In the genomic region with DNA sequence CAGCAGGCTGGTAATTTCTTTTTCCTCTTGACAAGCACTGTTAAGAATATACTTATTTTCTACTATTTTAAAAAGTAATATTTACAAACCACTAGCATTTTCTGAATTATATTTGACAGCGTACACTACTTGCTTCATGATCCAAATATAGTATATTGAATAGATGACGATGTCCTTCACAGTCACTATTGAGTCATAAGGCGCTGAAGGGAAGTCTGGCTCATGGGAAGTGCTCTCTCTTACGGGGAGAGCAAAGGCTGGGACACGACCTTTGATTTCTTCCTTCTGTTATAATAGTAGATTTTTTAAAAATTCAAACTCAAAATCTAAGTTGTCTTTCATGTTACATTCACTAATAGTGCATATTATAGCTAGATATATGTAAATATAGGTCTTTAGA, we compare ENCODE assay signal across 15 cellular contexts.
DNase-seq lines count a peak whose midpoint lies in the region; TF ChIP-seq lines count a peak whose summit lies in the region.
"Had no signal": no experiment of that assay in that cellular context is flagged by ENCODE, and none has a peak within 500 bp of the region (broad histone marks: within the 10 kb centered on the region; RNA-seq: fewer than 3 reads in every experiment).

No MANE protein-coding gene starts in this region.

- H3K36me3 ChIP-seq in mammary epithelial cell (ENCODE audit: insufficient read depth, low read length), result no peaks in the 10 kb centered on the region
- H3K36me3 ChIP-seq in Loucy (ENCODE audit: insufficient read depth, low read length), result no peaks in the 10 kb centered on the region
- H3K36me3 ChIP-seq: BE2C had no signal

- no peak overlapping the region for H3K27ac ChIP-seq in mammary epithelial cell (ENCODE audit: insufficient read depth, low read depth, low read length)

- in situ Hi-C loops in mammary epithelial cell (cut with MboI; ENCODE audit: low sequenced_read_pairs in 2 of 2), result no loop called here

- H3F3A ChIP-seq in Loucy (ENCODE audit: low read depth), result no peaks in the 10 kb centered on the region

- H2AFZ ChIP-seq in mammary epithelial cell (ENCODE audit: low read depth, low read length), result no peak overlapping the region
- H2AFZ ChIP-seq in Loucy (ENCODE audit: low read length), result peak overlapping the region; percentile 39; the same call in 1 of the 2 replicates

- H3K9ac ChIP-seq in mammary epithelial cell (ENCODE audit: insufficient read depth, low read length) (no peak overlapping the region), Loucy (ENCODE audit: low read depth, low read length, poor library complexity, severe bottlenecking) (no peak overlapping the region)

- no peaks in the 10 kb centered on the region for H4K20me1 ChIP-seq in mammary epithelial cell (ENCODE audit: insufficient read depth, low read length)
- H4K20me1 ChIP-seq in Loucy (ENCODE audit: insufficient read depth, low read length, poor library complexity, severe bottlenecking), result no peaks in the 10 kb centered on the region

- DNase-seq in MCF 10A (ENCODE audit: unreplicated experiment), result peak; percentile 34
- no peak for DNase-seq in mammary epithelial cell
- DNase-seq in RKO (ENCODE audit: low spot score), result peak; percentile 87
- DNase-seq in fibroblast of pulmonary artery (ENCODE audit: low read depth), result peak; percentile 33
- DNase-seq in stimulated activated CD4-positive, alpha-beta T cell treated with anti-CD3 and anti-CD28 coated beads, Interleukin-4, amount 100 ng/mL, for 4 hours, result no peak
- DNase-seq in 8988T, result no peak
- DNase-seq in NCI-H1048 (lab: John Stamatoyannopoulos, UW), result no peak
- DNase-seq: ACHN; BE2C; C1 segment of cervical spinal cord; Caco-2; CD4-positive, alpha-beta T cell; GDM1; H9 had no signal

- no peak for TF ChIP-seq CTCF in MCF 10A (IDR thresholded peaks at IDR 0.05; ENCODE audit: unreplicated experiment)
- TF ChIP-seq CTCF in mammary epithelial cell (conservative IDR thresholded peaks at IDR 0.05 in 1 of 2, IDR thresholded peaks at IDR 0.05 in 1 of 2; ENCODE audit: extremely low read depth in 1 of 2, insufficient read depth in 1 of 2, low read depth in 1 of 2, low read length in 2 of 2), result no peak
- no peak for TF ChIP-seq CTCF in Loucy (conservative IDR thresholded peaks at IDR 0.05; ENCODE audit: low read length)
- TF ChIP-seq CTCF in fibroblast of pulmonary artery (IDR thresholded peaks at IDR 0.05; ENCODE audit: low read length, missing control alignments), result no peak

- intact Hi-C loops in MCF 10A (cut with micrococcal nuclease), result no loop called here
- intact Hi-C loops in mammary epithelial cell (cut with micrococcal nuclease), result no loop called here

- peaks cover 5% of the 10 kb centered on the region for H3K4me1 Mint-ChIP-seq in MCF 10A (ENCODE audit: insufficient read depth, unreplicated experiment)

- dilution Hi-C loops in mammary epithelial cell (cut with HindIII; ENCODE audit: low sequenced_read_pairs), result no loop called here

- H3K4me3 Mint-ChIP-seq in MCF 10A (ENCODE audit: unreplicated experiment), result no peak overlapping the region
- H3K4me3 Mint-ChIP-seq: CD4-positive, alpha-beta T cell; H9 had no signal

- H3K9me3 ChIP-seq in mammary epithelial cell (replicated peaks; ENCODE audit: insufficient read depth, low read length), result no peaks in the 10 kb centered on the region
- H3K9me3 ChIP-seq in Loucy (ENCODE audit: insufficient read depth, low read depth, low read length), result no peaks in the 10 kb centered on the region
- H3K9me3 ChIP-seq: BE2C, Caco-2 had no signal

- H3K4me3 ChIP-seq in mammary epithelial cell (replicated peaks in 1 of 3; ENCODE audit: insufficient read depth in 1 of 3, low read depth in 2 of 3, low read length in 3 of 3) (no peak overlapping the region), Loucy (ENCODE audit: low read length, poor library complexity, severe bottlenecking) (no peak overlapping the region), fibroblast of pulmonary artery (replicated peaks; ENCODE audit: low read depth, low read length) (no peak overlapping the region)

- no peak overlapping the region for H3K27ac Mint-ChIP-seq in MCF 10A (ENCODE audit: low read depth, unreplicated experiment)
- H3K27ac Mint-ChIP-seq: CD4-positive, alpha-beta T cell; H9 had no signal

- H3K4me1 ChIP-seq in mammary epithelial cell (ENCODE audit: insufficient read depth, low read length) (no peaks in the 10 kb centered on the region), Loucy (ENCODE audit: insufficient read depth, low read length, poor library complexity, severe bottlenecking) (peaks cover 11% of the 10 kb centered on the region)
- H3K4me1 ChIP-seq: BE2C, Caco-2 had no signal

- H3K9me3 Mint-ChIP-seq in MCF 10A (ENCODE audit: unreplicated experiment), result no peaks in the 10 kb centered on the region
- H3K9me3 Mint-ChIP-seq: H9 had no signal

- no peaks in the 10 kb centered on the region for H3K27me3 Mint-ChIP-seq in MCF 10A (ENCODE audit: insufficient read depth, unreplicated experiment)
- H3K27me3 Mint-ChIP-seq: CD4-positive, alpha-beta T cell had no signal

- H3K4me2 ChIP-seq in mammary epithelial cell (ENCODE audit: insufficient read depth, low read depth, low read length) (no peak overlapping the region), Loucy (ENCODE audit: low read depth, low read length, poor library complexity, severe bottlenecking) (no peak overlapping the region)

- CTCF ChIA-PET in MCF 10A (lab: Yijun Ruan, JAX) (no interaction called here), mammary epithelial cell (lab: Charles Lee; ENCODE audit: low non-redundant PET) (no interaction called here)

- H3K27me3 ChIP-seq in mammary epithelial cell (ENCODE audit: insufficient read depth, low read length) (no peaks in the 10 kb centered on the region), Loucy (ENCODE audit: insufficient read depth, low read length, poor library complexity, severe bottlenecking) (no peaks in the 10 kb centered on the region)
- H3K27me3 ChIP-seq: BE2C had no signal

- no TSS peak for BruUV-seq in MCF 10A (replicated peaks; lab: Mats Ljungman, UMichigan)
- BruUV-seq in mammary epithelial cell (replicated peaks; lab: Mats Ljungman, UMichigan), result no TSS peak

- WGBS in mammary epithelial cell (ENCODE audit: low coverage, missing lambda C conversion rate), result 74% methylated on average over 5 of the region's 5 CpGs

- POLR2A ChIA-PET in MCF 10A (lab: Yijun Ruan, JAX), result interaction anchor here (1.6 to 1.7 kb wide), 2 partner anchors 11 to 14 kb away, joined by 4 to 8 read pairs; no protein-coding TSS in a partner anchor

- no peaks in the 10 kb centered on the region for H3K9me2 ChIP-seq in Loucy (replicated peaks; ENCODE audit: low read depth, low read length)

- H3K36me3 Mint-ChIP-seq in MCF 10A (ENCODE audit: insufficient read depth, unreplicated experiment), result no peaks in the 10 kb centered on the region

- no peaks in the 10 kb centered on the region for H3K79me2 ChIP-seq in mammary epithelial cell (ENCODE audit: insufficient read depth, low read length)
- no peaks in the 10 kb centered on the region for H3K79me2 ChIP-seq in Loucy (ENCODE audit: insufficient read depth, low read length)

Comparison
In these comparisons a context has a peak if more than half of its experiments do, and no peak if none do; other contexts are left out.
1. DNase-seq: peak in MCF 10A (single experiment), RKO (single experiment) and fibroblast of pulmonary artery (single experiment); none in mammary epithelial cell (single experiment), stimulated activated CD4-positive, alpha-beta T cell treated with anti-CD3 and anti-CD28 coated beads, Interleukin-4, amount 100 ng/mL, for 4 hours (0 of 2), 8988T (single experiment) and NCI-H1048 (single experiment).